In the genomic region with DNA sequence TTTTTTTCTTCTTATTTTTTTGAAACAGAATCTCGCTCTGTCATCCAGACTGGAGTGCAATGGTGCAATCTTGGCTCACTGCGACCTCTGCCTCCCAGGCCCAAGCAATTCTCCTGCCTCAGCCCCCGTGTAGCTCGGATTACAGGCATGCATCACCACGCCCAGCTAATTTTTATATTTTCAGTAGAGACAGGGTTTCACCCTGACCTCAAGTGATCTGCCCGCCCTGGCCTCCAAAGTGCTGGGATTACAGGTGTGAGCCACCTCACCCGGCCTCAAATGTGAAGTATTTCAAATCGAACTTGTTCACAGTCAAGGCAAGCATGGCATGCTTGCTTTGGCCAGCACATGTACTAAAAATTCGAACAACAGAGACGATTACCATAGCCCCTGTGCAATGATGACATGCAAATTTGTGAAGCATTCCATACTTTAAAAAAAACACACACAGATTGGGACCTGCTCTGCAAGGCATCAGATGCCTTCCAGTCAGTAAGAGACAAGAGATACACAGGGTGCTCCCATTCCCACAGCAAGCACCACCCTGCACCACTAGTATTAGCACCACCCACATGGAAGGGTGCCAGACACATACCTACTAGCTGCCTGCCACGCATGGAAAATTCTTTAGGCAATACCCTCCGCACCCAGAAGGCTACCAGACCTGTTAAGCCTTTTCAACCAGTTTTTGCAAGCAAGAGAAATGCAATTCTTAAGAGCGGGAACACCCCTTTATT, we compare ENCODE assay signal across 8 cellular contexts. TPM values are rescaled to one million over a fixed set of nuclear protein-coding genes. Genes with fewer than 3 reads are reported as not detected.
DNase-seq lines count a peak whose midpoint lies in the region; ATAC-seq and TF ChIP-seq lines count a peak whose summit lies in the region.

No MANE protein-coding gene starts in this region.

- 37 to 40% (median 38%) methylated on average over 13 of the region's 13 CpGs for WGBS in stomach, 5 donors

- peak overlapping the region; percentile 66 for H3K27ac ChIP-seq in C4-2B
- peak overlapping the region; percentile 70 to 79 for H3K27ac ChIP-seq in ascending aorta
- peak overlapping the region in 4 of 5 donors; percentile 23 to 63 (median 41) for H3K27ac ChIP-seq in stomach

- peak overlapping the region in 1 of 2 donors; percentile 8 for H3K4me3 ChIP-seq in ascending aorta
- no peak overlapping the region for H3K4me3 ChIP-seq in stomach

- TF ChIP-seq EP300 in stomach (IDR thresholded peaks at IDR 0.05) = no peak

- H3K36me3 ChIP-seq in ascending aorta (no peaks in the 10 kb centered on the region), stomach (no peaks in the 10 kb centered on the region)

- TF ChIP-seq CTCF in C4-2B (conservative IDR thresholded peaks at IDR 0.05) (no peak), ascending aorta (IDR thresholded peaks at IDR 0.05) (peak in 1 of 3 experiments; percentile 17), stomach (IDR thresholded peaks at IDR 0.05) (no peak)

- no peaks in the 10 kb centered on the region for H3K27me3 ChIP-seq in ascending aorta
- H3K27me3 ChIP-seq in stomach = no peaks in the 10 kb centered on the region

- ATAC-seq in GM19023 (IDR thresholded peaks at IDR 0.05; ENCODE audit: unreplicated experiment) (no peak), GM19467 (IDR thresholded peaks at IDR 0.05; ENCODE audit: unreplicated experiment) (no peak), HG02763 (IDR thresholded peaks at IDR 0.05; ENCODE audit: unreplicated experiment) (no peak)

- intact Hi-C loops in ascending aorta (cut with DNase I) (loop anchor here (2.0 to 5.0 kb wide), 2 partner anchors 46 to 121 kb away; no protein-coding TSS in a partner anchor), stomach (cut with DNase I; ENCODE audit: low total_unique reads) (no loop called here)

- peaks cover 11 to 50% of the 10 kb centered on the region in 2 donors for H3K4me1 ChIP-seq in ascending aorta
- H3K4me1 ChIP-seq in stomach = peaks cover 58 to 99% (median 85%) of the 10 kb centered on the region in 4 donors

- peak; percentile 97 for DNase-seq in HT-29 (ENCODE audit: low spot score)
- peak in 1 of 2 donors; percentile 72 for DNase-seq in ascending aorta (ENCODE audit: low spot score in 2 of 2)
- peak; percentile 82 for DNase-seq in iris pigment epithelial cell (ENCODE audit: low read depth)
- DNase-seq in stomach = peak; percentile 71

- TF ChIP-seq POLR2A in stomach (IDR thresholded peaks at IDR 0.05) = no peak

- no peaks in the 10 kb centered on the region for H3K9me3 ChIP-seq in ascending aorta
- H3K9me3 ChIP-seq in stomach = no peaks in the 10 kb centered on the region

RNA-seq across cellular contexts. Expression of a gene that starts 47.2 kb away (rescaled TPM):
- 92.5 and 122 TPM in 2 replicates for total RNA-seq in HT-29 (2014; rRNA removed; shearing (Covaris generic))
- total RNA-seq in ascending aorta (124 TPM), stomach (100 to 1,000 TPM in 4 of 5 donors, 10 to 100 TPM in 1; 60.2 to 350 (median 136) TPM)
- polyA plus RNA-seq in stomach = 10 to 100 TPM; 25.4 to 39.0 (median 38.8) TPM
